ENCODE assay signal across 1 cellular context in the genomic region with DNA sequence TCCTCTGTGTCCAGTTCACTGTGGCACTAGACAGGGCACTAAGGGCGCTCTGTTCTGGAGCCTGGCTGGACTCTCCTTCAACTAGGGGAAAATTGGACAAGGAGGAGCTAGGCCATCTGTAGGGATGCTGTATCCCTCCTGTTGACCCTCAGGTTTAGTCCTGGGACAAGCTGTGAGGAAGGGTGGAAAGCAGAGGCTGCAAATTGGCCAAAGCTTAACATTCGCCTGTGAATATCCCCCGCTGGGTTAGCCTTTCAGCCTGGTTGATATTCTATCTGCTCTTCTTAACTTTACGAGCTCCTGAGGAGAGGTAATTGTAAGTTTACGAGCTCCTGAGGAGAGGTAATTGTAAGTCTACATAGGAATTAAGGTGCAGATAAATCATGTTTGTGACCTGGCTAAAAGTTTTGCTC.
TF ChIP-seq lines count a peak whose summit lies in the region.

No MANE protein-coding gene starts in this region.

TF ChIP-seq in HEK293, 187 proteins besides CTCF, POLR2A, EP300 and RAD21 (continued from another document and continues in another):
- no peak for TF ChIP-seq ZNF148 (tag by site-specific recombination; IDR thresholded peaks at IDR 0.05; ENCODE audit: borderline replicate concordance)
- 0 out of 2 replicates have a peak, but pooled peaks have one; percentile 25 for TF ChIP-seq ZNF610 (tag by site-specific recombination; IDR thresholded peaks at IDR 0.05; ENCODE audit: borderline replicate concordance)
- no peak for TF ChIP-seq ZNF654 (tag by site-specific recombination; IDR thresholded peaks at IDR 0.05; ENCODE audit: low read depth)
- no peak for TF ChIP-seq YY1 (tag by site-specific recombination; IDR thresholded peaks at IDR 0.05)
- no peak for TF ChIP-seq ZNF792 (tag by site-specific recombination; IDR thresholded peaks at IDR 0.05)
- no peak for TF ChIP-seq MYNN (tag by site-specific recombination; IDR thresholded peaks at IDR 0.05; ENCODE audit: borderline replicate concordance)
- TF ChIP-seq ZNF157 (tag by site-specific recombination; IDR thresholded peaks at IDR 0.05): no peak
- peak; percentile 97 for TF ChIP-seq BCL11A (tag by site-specific recombination; IDR thresholded peaks at IDR 0.05; ENCODE audit: low read depth)
- no peak for TF ChIP-seq ZNF138 (tag by site-specific recombination; IDR thresholded peaks at IDR 0.05; ENCODE audit: borderline replicate concordance)
- no peak for TF ChIP-seq ZNF121 (tag by site-specific recombination; IDR thresholded peaks at IDR 0.05)
- TF ChIP-seq, protein P1, sequence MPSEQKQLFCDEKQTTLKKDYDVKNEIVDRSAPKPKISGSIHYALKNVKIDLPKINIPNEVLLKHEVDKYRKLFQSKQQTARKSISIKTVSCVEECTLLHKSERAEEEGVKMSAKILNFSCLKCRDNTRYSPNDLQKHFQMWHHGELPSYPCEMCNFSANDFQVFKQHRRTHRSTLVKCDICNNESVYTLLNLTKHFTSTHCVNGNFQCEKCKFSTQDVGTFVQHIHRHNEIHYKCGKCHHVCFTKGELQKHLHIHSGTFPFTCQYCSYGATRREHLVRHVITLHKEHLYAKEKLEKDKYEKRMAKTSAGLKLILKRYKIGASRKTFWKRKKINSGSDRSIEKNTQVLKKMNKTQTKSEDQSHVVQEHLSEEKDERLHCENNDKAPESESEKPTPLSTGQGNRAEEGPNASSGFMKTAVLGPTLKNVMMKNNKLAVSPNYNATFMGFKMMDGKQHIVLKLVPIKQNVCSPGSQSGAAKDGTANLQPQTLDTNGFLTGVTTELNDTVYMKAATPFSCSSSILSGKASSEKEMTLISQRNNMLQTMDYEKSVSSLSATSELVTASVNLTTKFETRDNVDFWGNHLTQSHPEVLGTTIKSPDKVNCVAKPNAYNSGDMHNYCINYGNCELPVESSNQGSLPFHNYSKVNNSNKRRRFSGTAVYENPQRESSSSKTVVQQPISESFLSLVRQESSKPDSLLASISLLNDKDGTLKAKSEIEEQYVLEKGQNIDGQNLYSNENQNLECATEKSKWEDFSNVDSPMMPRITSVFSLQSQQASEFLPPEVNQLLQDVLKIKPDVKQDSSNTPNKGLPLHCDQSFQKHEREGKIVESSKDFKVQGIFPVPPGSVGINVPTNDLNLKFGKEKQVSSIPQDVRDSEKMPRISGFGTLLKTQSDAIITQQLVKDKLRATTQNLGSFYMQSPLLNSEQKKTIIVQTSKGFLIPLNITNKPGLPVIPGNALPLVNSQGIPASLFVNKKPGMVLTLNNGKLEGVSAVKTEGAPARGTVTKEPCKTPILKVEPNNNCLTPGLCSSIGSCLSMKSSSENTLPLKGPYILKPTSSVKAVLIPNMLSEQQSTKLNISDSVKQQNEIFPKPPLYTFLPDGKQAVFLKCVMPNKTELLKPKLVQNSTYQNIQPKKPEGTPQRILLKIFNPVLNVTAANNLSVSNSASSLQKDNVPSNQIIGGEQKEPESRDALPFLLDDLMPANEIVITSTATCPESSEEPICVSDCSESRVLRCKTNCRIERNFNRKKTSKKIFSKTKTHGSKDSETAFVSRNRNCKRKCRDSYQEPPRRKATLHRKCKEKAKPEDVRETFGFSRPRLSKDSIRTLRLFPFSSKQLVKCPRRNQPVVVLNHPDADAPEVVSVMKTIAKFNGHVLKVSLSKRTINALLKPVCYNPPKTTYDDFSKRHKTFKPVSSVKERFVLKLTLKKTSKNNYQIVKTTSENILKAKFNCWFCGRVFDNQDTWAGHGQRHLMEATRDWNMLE (tag by site-specific recombination; conservative IDR thresholded peaks at IDR 0.05; ENCODE audit: low read depth): no peak
- TF ChIP-seq ZNF623 (tag by site-specific recombination; IDR thresholded peaks at IDR 0.05): no peak
- TF ChIP-seq ZNF146 (tag by site-specific recombination; IDR thresholded peaks at IDR 0.05): no peak
- no peak for TF ChIP-seq ZNF214 (tag by site-specific recombination; IDR thresholded peaks at IDR 0.05; ENCODE audit: borderline replicate concordance)
- TF ChIP-seq ZFP69B (tag by site-specific recombination; IDR thresholded peaks at IDR 0.05): no peak
- peak; percentile 61 for TF ChIP-seq ZNF561 (tag by site-specific recombination; IDR thresholded peaks at IDR 0.05; ENCODE audit: borderline replicate concordance)
- TF ChIP-seq ZFP41 (tag by site-specific recombination; IDR thresholded peaks at IDR 0.05; ENCODE audit: borderline replicate concordance): no peak
- TF ChIP-seq KLF7 (tag by site-specific recombination; IDR thresholded peaks at IDR 0.05; ENCODE audit: borderline replicate concordance): no peak
- TF ChIP-seq OSR2 (tag by site-specific recombination; IDR thresholded peaks at IDR 0.05): peak; percentile 96
- peak; percentile 96 for TF ChIP-seq GLI2 (tag by site-specific recombination; IDR thresholded peaks at IDR 0.05; ENCODE audit: borderline replicate concordance, low read depth)
- no peak; the same call in 1 of the 2 replicates for TF ChIP-seq KLF10 (tag by site-specific recombination; IDR thresholded peaks at IDR 0.05)
- no peak for TF ChIP-seq ZBTB1 (tag by site-specific recombination; IDR thresholded peaks at IDR 0.05)
- TF ChIP-seq ZNF404 (tag by site-specific recombination; IDR thresholded peaks at IDR 0.05): no peak
- no peak for TF ChIP-seq EGR2 (tag by site-specific recombination; IDR thresholded peaks at IDR 0.05; ENCODE audit: low read depth)
- TF ChIP-seq ZBTB48 (tag by site-specific recombination; IDR thresholded peaks at IDR 0.05): no peak
- TF ChIP-seq PRDM10 (tag by site-specific recombination; IDR thresholded peaks at IDR 0.05): no peak
- no peak for TF ChIP-seq ZNF707 (tag by site-specific recombination; IDR thresholded peaks at IDR 0.05)
- no peak for TF ChIP-seq GLI4 (tag by site-specific recombination; IDR thresholded peaks at IDR 0.05)
- TF ChIP-seq ZNF629 (tag by site-specific recombination; IDR thresholded peaks at IDR 0.05): peak; percentile 73
- no peak for TF ChIP-seq ZNF621 (tag by site-specific recombination; IDR thresholded peaks at IDR 0.05)
- TF ChIP-seq, protein P2, sequence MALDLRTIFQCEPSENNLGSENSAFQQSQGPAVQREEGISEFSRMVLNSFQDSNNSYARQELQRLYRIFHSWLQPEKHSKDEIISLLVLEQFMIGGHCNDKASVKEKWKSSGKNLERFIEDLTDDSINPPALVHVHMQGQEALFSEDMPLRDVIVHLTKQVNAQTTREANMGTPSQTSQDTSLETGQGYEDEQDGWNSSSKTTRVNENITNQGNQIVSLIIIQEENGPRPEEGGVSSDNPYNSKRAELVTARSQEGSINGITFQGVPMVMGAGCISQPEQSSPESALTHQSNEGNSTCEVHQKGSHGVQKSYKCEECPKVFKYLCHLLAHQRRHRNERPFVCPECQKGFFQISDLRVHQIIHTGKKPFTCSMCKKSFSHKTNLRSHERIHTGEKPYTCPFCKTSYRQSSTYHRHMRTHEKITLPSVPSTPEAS (tag by site-specific recombination; IDR thresholded peaks at IDR 0.05): no peak
- no peak for TF ChIP-seq SETDB1 (IDR thresholded peaks at IDR 0.05; ENCODE audit: insufficient read length, low read length)
- no peak for TF ChIP-seq ZNF391 (tag by site-specific recombination; IDR thresholded peaks at IDR 0.05; ENCODE audit: borderline replicate concordance, low read depth)
- TF ChIP-seq ZNF133 (tag by site-specific recombination; IDR thresholded peaks at IDR 0.05): no peak
- no peak for TF ChIP-seq HOXC10 (CRISPR knock-in tag; IDR thresholded peaks at IDR 0.05)
- TF ChIP-seq, protein P3, sequence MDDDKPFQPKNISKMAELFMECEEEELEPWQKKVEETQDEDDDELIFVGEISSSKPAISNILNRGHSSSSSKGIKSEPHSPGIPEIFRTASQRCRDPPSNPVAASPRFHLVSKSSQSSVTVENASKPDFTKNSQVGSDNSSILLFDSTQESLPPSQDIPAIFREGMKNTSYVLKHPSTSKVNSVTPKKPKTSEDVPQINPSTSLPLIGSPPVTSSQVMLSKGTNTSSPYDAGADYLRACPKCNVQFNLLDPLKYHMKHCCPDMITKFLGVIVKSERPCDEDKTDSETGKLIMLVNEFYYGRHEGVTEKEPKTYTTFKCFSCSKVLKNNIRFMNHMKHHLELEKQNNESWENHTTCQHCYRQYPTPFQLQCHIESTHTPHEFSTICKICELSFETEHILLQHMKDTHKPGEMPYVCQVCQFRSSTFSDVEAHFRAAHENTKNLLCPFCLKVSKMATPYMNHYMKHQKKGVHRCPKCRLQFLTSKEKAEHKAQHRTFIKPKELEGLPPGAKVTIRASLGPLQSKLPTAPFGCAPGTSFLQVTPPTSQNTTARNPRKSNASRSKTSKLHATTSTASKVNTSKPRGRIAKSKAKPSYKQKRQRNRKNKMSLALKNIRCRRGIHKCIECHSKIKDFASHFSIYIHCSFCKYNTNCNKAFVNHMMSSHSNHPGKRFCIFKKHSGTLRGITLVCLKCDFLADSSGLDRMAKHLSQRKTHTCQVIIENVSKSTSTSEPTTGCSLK (tag by site-specific recombination; IDR thresholded peaks at IDR 0.05): no peak
- no peak for TF ChIP-seq ZNF701 (tag by site-specific recombination; IDR thresholded peaks at IDR 0.05)
- TF ChIP-seq ZBTB26 (tag by site-specific recombination; optimal IDR thresholded peaks at IDR 0.05): no peak
- no peak for TF ChIP-seq ZNF571 (tag by site-specific recombination; IDR thresholded peaks at IDR 0.05)
- no peak for TF ChIP-seq ZNF544 (tag by site-specific recombination; IDR thresholded peaks at IDR 0.05)
- no peak; the same call in 1 of the 2 replicates for TF ChIP-seq ZNF76 (tag by site-specific recombination; IDR thresholded peaks at IDR 0.05; ENCODE audit: borderline replicate concordance, low read depth)
- TF ChIP-seq ZNF692 (tag by site-specific recombination; IDR thresholded peaks at IDR 0.05): no peak
- peak; percentile 98 for TF ChIP-seq SP7 (tag by site-specific recombination; IDR thresholded peaks at IDR 0.05)
- no peak for TF ChIP-seq ZNF354C (tag by site-specific recombination; IDR thresholded peaks at IDR 0.05; ENCODE audit: borderline replicate concordance, low read depth)
- peak; percentile 80; the same call in 1 of the 2 replicates for TF ChIP-seq ZNF140 (tag by site-specific recombination; IDR thresholded peaks at IDR 0.05)
- no peak for TF ChIP-seq ZNF514 (tag by site-specific recombination; IDR thresholded peaks at IDR 0.05)
- TF ChIP-seq GLIS1 (tag by site-specific recombination; IDR thresholded peaks at IDR 0.05): peak; percentile 92
- TF ChIP-seq ZNF658 (tag by site-specific recombination; IDR thresholded peaks at IDR 0.05): no peak
- TF ChIP-seq ZNF664 (tag by site-specific recombination; IDR thresholded peaks at IDR 0.05): 0 out of 2 replicates have a peak, but pooled peaks have one; percentile 19
